In genomic region chr4:128553665-128554515, GRCh38 we compare ENCODE assay signal across 8 cellular contexts.
DNase-seq lines count a peak whose midpoint lies in the region; ATAC-seq and TF ChIP-seq lines count a peak whose summit lies in the region.

No MANE protein-coding gene starts in this region.

- 4 to 15% methylated on average over 5 of the region's 5 CpGs for WGBS in body of pancreas, 2 donors

- no peaks in the 10 kb centered on the region for H3K27me3 ChIP-seq in body of pancreas

- H3K9me3 ChIP-seq in body of pancreas (no peaks in the 10 kb centered on the region), mucosa of descending colon (no peaks in the 10 kb centered on the region)

- H3K4me3 ChIP-seq in NB4 (ENCODE audit: low read depth, low read length): peak overlapping the region; percentile 64
- no peak overlapping the region for H3K4me3 ChIP-seq in body of pancreas
- no peak overlapping the region for H3K4me3 ChIP-seq in mucosa of descending colon

- TF ChIP-seq CTCF in C4-2B (conservative IDR thresholded peaks at IDR 0.05) (no peak), NB4 (IDR thresholded peaks at IDR 0.05; ENCODE audit: low read depth, low read length) (no peak), body of pancreas (IDR thresholded peaks at IDR 0.05) (no peak), mucosa of descending colon (IDR thresholded peaks at IDR 0.05) (no peak)

- TF ChIP-seq POLR2A in NB4 (IDR thresholded peaks at IDR 0.05; ENCODE audit: extremely low read depth, insufficient read length): no peak
- TF ChIP-seq POLR2A in body of pancreas (IDR thresholded peaks at IDR 0.05): no peak

- intact Hi-C loops in body of pancreas (cut with DNase I): no loop called here
- intact Hi-C loops in mucosa of descending colon (cut with DNase I, micrococcal nuclease): no loop called here

- H3K36me3 ChIP-seq in body of pancreas (replicated peaks in 1 of 2; ENCODE audit: insufficient read depth in 1 of 2, low read depth in 2 of 2) (no peaks in the 10 kb centered on the region), mucosa of descending colon (ENCODE audit: low read depth) (no peaks in the 10 kb centered on the region)

- DNase-seq in NB4 (ENCODE audit: low read depth) (peak; percentile 23), body of pancreas (peak in 1 of 4 donors; percentile 27), mucosa of descending colon (no peak), mesenteric fat pad (ENCODE audit: low spot score) (no peak)
- DNase-seq in central memory CD4-positive, alpha-beta T cell: no peak

- H3K27ac ChIP-seq in C4-2B (peak overlapping the region; percentile 89), body of pancreas (peak overlapping the region; percentile 93 to 98 (median 97))

- peak; percentile 34 for ATAC-seq in body of pancreas
- ATAC-seq in mucosa of descending colon: peak; percentile 31
- no peak for ATAC-seq in GM21528 (IDR thresholded peaks at IDR 0.05; ENCODE audit: low FRiP score, unreplicated experiment)
- ATAC-seq in GM21390 (IDR thresholded peaks at IDR 0.05; ENCODE audit: unreplicated experiment): no peak

- H3K4me1 ChIP-seq in body of pancreas (peaks cover 30% of the 10 kb centered on the region), mucosa of descending colon (ENCODE audit: low read depth) (peaks cover 4% of the 10 kb centered on the region)

Comparison
In these comparisons a context has a peak if more than half of its experiments do, and no peak if none do; other contexts are left out.
1. ATAC-seq: peak in body of pancreas (single experiment) and mucosa of descending colon (single experiment); none in GM21528 (single experiment) and GM21390 (single experiment).